ENCODE assay signal across 12 cellular contexts in genomic region chr11:8207080-8208000, GRCh38. TPM values are rescaled to one million over a fixed set of nuclear protein-coding genes. Genes with fewer than 3 reads are reported as not detected.
DNase-seq lines count a peak whose midpoint lies in the region; ATAC-seq and TF ChIP-seq lines count a peak whose summit lies in the region.
"Had no signal": no experiment of that assay in that cellular context is flagged by ENCODE, and none has a peak within 500 bp of the region (broad histone marks: within the 10 kb centered on the region; RNA-seq: fewer than 3 reads in every experiment).

No MANE protein-coding gene starts in this region.

- H3K9me3 Mint-ChIP-seq in CD14-positive monocyte (peaks cover 0 to 3% (median 0%) of the 10 kb centered on the region in 7 donors), osteocyte (ENCODE audit: unreplicated experiment) (no peaks in the 10 kb centered on the region)
- H3K9me3 Mint-ChIP-seq: T-helper 2 cell treated with Interferon-gamma antibody and Interleukin-4, amounts not matched to agents 5 μg/mL and 100 μg/mL, for 36 hours had no signal

- peak overlapping the region; percentile 71 to 88 for H3K4me3 Mint-ChIP-seq in CD14-positive monocyte
- H3K4me3 Mint-ChIP-seq in osteocyte (ENCODE audit: unreplicated experiment): no peak overlapping the region
- H3K4me3 Mint-ChIP-seq: T-helper 2 cell treated with Interferon-gamma antibody and Interleukin-4, amounts not matched to agents 5 μg/mL and 100 μg/mL, for 36 hours had no signal

- H3K36me3 ChIP-seq in Loucy (ENCODE audit: insufficient read depth, low read length) (no peaks in the 10 kb centered on the region), endocrine pancreas (ENCODE audit: control insufficient read depth, insufficient read depth, low read length) (no peaks in the 10 kb centered on the region)

- H3K27me3 ChIP-seq in Loucy (ENCODE audit: insufficient read depth, low read length, poor library complexity, severe bottlenecking) (no peaks in the 10 kb centered on the region), endocrine pancreas (ENCODE audit: control insufficient read depth, insufficient read depth, low read length) (no peaks in the 10 kb centered on the region)

- H3K27me3 Mint-ChIP-seq in CD14-positive monocyte (ENCODE audit: low read depth in 3 of 3) (peaks cover 0 to 6% (median 5%) of the 10 kb centered on the region in 3 donors), osteocyte (ENCODE audit: unreplicated experiment) (peaks cover 18% of the 10 kb centered on the region)

- no peak for DNase-seq in CD14-positive monocyte (ENCODE audit: low spot score)
- DNase-seq in osteocyte (ENCODE audit: extremely low spot score, unreplicated experiment): peak; percentile 71
- no peak for DNase-seq in DMS79 (lab: John Stamatoyannopoulos, UW)

- H3K36me3 Mint-ChIP-seq in CD14-positive monocyte: peaks cover 6 to 9% of the 10 kb centered on the region in 2 donors
- H3K36me3 Mint-ChIP-seq in osteocyte (ENCODE audit: unreplicated experiment): no peaks in the 10 kb centered on the region

- peaks cover 63% of the 10 kb centered on the region for H3K4me1 Mint-ChIP-seq in CD14-positive monocyte
- H3K4me1 Mint-ChIP-seq in osteocyte (ENCODE audit: unreplicated experiment): no peaks in the 10 kb centered on the region

- H3K9me3 ChIP-seq in Loucy (ENCODE audit: insufficient read depth, low read depth, low read length) (no peaks in the 10 kb centered on the region), endocrine pancreas (ENCODE audit: control insufficient read depth, low read length) (no peaks in the 10 kb centered on the region)
- H3K9me3 ChIP-seq: mucosa of descending colon had no signal

- H3K4me1 ChIP-seq in Loucy (ENCODE audit: insufficient read depth, low read length, poor library complexity, severe bottlenecking) (peaks cover 16% of the 10 kb centered on the region), endocrine pancreas (ENCODE audit: control insufficient read depth, insufficient read depth, low read length) (no peaks in the 10 kb centered on the region)

- intact Hi-C loops in CD14-positive monocyte (cut with micrococcal nuclease): no loop called here

- H2AFZ ChIP-seq in Loucy (ENCODE audit: low read length): peak overlapping the region; percentile 23; the same call in 1 of the 2 replicates

- no peaks in the 10 kb centered on the region for H3K9me2 ChIP-seq in Loucy (replicated peaks; ENCODE audit: low read depth, low read length)

- H3K79me2 ChIP-seq in Loucy (ENCODE audit: insufficient read depth, low read length): no peaks in the 10 kb centered on the region

- H3F3A ChIP-seq in Loucy (ENCODE audit: low read depth): no peaks in the 10 kb centered on the region

- H3K27ac Mint-ChIP-seq in CD14-positive monocyte (peak overlapping the region; percentile 88 to 96 (median 94)), osteocyte (ENCODE audit: unreplicated experiment) (no peak overlapping the region)
- H3K27ac Mint-ChIP-seq: T-helper 2 cell treated with Interferon-gamma antibody and Interleukin-4, amounts not matched to agents 5 μg/mL and 100 μg/mL, for 36 hours had no signal

- ATAC-seq in HG03565 (IDR thresholded peaks at IDR 0.05; ENCODE audit: unreplicated experiment): no peak
- no peak for ATAC-seq in GM19351 (IDR thresholded peaks at IDR 0.05; ENCODE audit: unreplicated experiment)
- no peak for ATAC-seq in HG02798 (IDR thresholded peaks at IDR 0.05; ENCODE audit: poor library complexity, unreplicated experiment)

- H4K20me1 ChIP-seq in Loucy (ENCODE audit: insufficient read depth, low read length, poor library complexity, severe bottlenecking): no peaks in the 10 kb centered on the region

- H3K9ac ChIP-seq in Loucy (ENCODE audit: low read depth, low read length, poor library complexity, severe bottlenecking) (no peak overlapping the region), endocrine pancreas (ENCODE audit: control insufficient read depth, insufficient read depth, low read length) (no peak overlapping the region)

- TF ChIP-seq CTCF in CD14-positive monocyte (IDR thresholded peaks at IDR 0.05) (no peak), Loucy (conservative IDR thresholded peaks at IDR 0.05; ENCODE audit: low read length) (no peak), osteocyte (IDR thresholded peaks at IDR 0.05) (no peak)

- H3K4me3 ChIP-seq in Loucy (ENCODE audit: low read length, poor library complexity, severe bottlenecking) (no peak overlapping the region), endocrine pancreas (ENCODE audit: control insufficient read depth, insufficient read depth, low read length) (peak overlapping the region; percentile 41)
- H3K4me3 ChIP-seq: mucosa of descending colon had no signal

- H3K4me2 ChIP-seq in Loucy (ENCODE audit: low read depth, low read length, poor library complexity, severe bottlenecking): no peak overlapping the region

RNA-seq across cellular contexts. Expression of gene RIC3, which starts 38.5 kb away (rescaled TPM):
- not detected for polyA plus RNA-seq in CD14-positive monocyte
- total RNA-seq in osteocyte: not detected in 2 replicates

RNA-seq across cellular contexts. Expression of gene LMO1, which starts 56.3 kb away (rescaled TPM):
- polyA plus RNA-seq in CD14-positive monocyte: not detected
- total RNA-seq in osteocyte: not detected in 2 replicates
- total RNA-seq: activated CD8-positive, alpha-beta memory T cell treated with anti-CD3 and anti-CD28 coated beads for 36 hours had no signal
- polyA plus RNA-seq: small intestine had no signal
